22 cellular contexts compared by ENCODE assay signal in genomic region chrX:103467156-103467555, GRCh38. TPM values are rescaled to one million over a fixed set of nuclear protein-coding genes. Genes with fewer than 3 reads are reported as not detected.
"Had no signal": no experiment of that assay in that cellular context is flagged by ENCODE, and none has a peak within 500 bp of the region (broad histone marks: within the 10 kb centered on the region; RNA-seq: fewer than 3 reads in every experiment).

No MANE protein-coding gene starts in this region.

- H3K27ac ChIP-seq: epithelial cell of prostate, esophagus muscularis mucosa, foreskin keratinocyte, pancreas, suprapubic skin, thyroid gland, uterus had no signal

- H3K9me3 ChIP-seq: esophagus muscularis mucosa, pancreas, suprapubic skin, thyroid gland, uterus had no signal

- H3K4me2 ChIP-seq: smooth muscle cell had no signal

- H3K4me1 ChIP-seq: foreskin keratinocyte, pancreas, thyroid gland, uterus had no signal

- DNase-seq: cortex of kidney; effector memory CD8-positive, alpha-beta T cell; foreskin keratinocyte; left colon; left ventricle myocardium superior; mesenchymal stem cell; midbrain; occipital lobe; pancreas; right cardiac atrium; stimulated activated CD4-positive, alpha-beta T cell treated with anti-CD3 and anti-CD28 coated beads, Interleukin-2, amount 100 ng/mL, for 48 hours; stimulated activated naive CD4-positive, alpha-beta T cell treated with Interleukin-2 at 50 U/mL for 16 hours; thyroid gland; uterus had no signal

- ATAC-seq: effector memory CD8-positive, alpha-beta T cell; foreskin keratinocyte; left ventricle myocardium superior; pancreas; right cardiac atrium had no signal

- H3K36me3 ChIP-seq: esophagus muscularis mucosa, pancreas, suprapubic skin, thyroid gland, uterus had no signal

- H3K27me3 Mint-ChIP-seq: progenitor cell of endocrine pancreas, type B pancreatic cell had no signal

- H3K27ac Mint-ChIP-seq: effector memory CD8-positive, alpha-beta T cell; nephron; progenitor cell of endocrine pancreas; type B pancreatic cell had no signal

- H3K27me3 ChIP-seq: esophagus muscularis mucosa, foreskin keratinocyte, suprapubic skin, thyroid gland, uterus had no signal

- H3K4me3 ChIP-seq: esophagus muscularis mucosa, lung, pancreas, smooth muscle cell, suprapubic skin, thyroid gland, uterus had no signal

- H3K9me3 Mint-ChIP-seq: effector memory CD8-positive, alpha-beta T cell; nephron; type B pancreatic cell had no signal

- H3K36me3 Mint-ChIP-seq: type B pancreatic cell had no signal

- H3K4me3 Mint-ChIP-seq: effector memory CD8-positive, alpha-beta T cell; nephron; type B pancreatic cell had no signal

RNA-seq across cellular contexts. Expression of gene RAB40A, which starts 52.1 kb away (rescaled TPM):
- polyA plus RNA-seq: foreskin keratinocyte had no signal
